In genomic region chr7:108380527-108380926, GRCh38 we compare ENCODE assay signal across 25 cellular contexts.
"Had no signal": no experiment of that assay in that cellular context is flagged by ENCODE, and none has a peak within 500 bp of the region (broad histone marks: within the 10 kb centered on the region; RNA-seq: fewer than 3 reads in every experiment).

No MANE protein-coding gene starts in this region.

- H3K36me3 ChIP-seq: adrenal gland, ascending aorta, esophagus muscularis mucosa, gastrocnemius medialis, neural progenitor cell, tibial nerve had no signal

- H3K27me3 ChIP-seq: adrenal gland, ascending aorta, esophagus muscularis mucosa, gastrocnemius medialis, neural progenitor cell, tibial nerve had no signal

- DNase-seq: activated CD4-positive, alpha-beta memory T cell treated with anti-CD3 and anti-CD28 coated beads, Interleukin-2, amount 10 ng/mL, durations not matched to agents 7 days and 5 days; activated CD4-positive, alpha-beta T cell treated with anti-CD3 and anti-CD28 coated beads, Interleukin-2, amount 10 ng/mL, durations not matched to agents 7 days and 5 days; activated CD4-positive, CD25-positive, alpha-beta regulatory T cell treated with anti-CD3 and anti-CD28 coated beads, Interleukin-2, amount 50 U/mL, for 72 hours; activated naive CD4-positive, alpha-beta T cell; activated T-cell treated with anti-CD3 and anti-CD28 coated beads, Interleukin-2, amount 50 U/mL, for 48 hours; adrenal gland; caudate nucleus; cortex of kidney; gastrocnemius medialis; hippocampal formation; immature natural killer cell; kidney; natural killer cell; occipital lobe; right cardiac atrium; stimulated activated CD4-positive, alpha-beta T cell treated with anti-CD3 and anti-CD28 coated beads, Interleukin-15, amount 100 ng/mL, for 24 hours; stimulated activated CD4-positive, alpha-beta T cell treated with anti-CD3 and anti-CD28 coated beads, Interleukin-2, amount 100 ng/mL, for 24 hours; stimulated activated naive CD4-positive, alpha-beta T cell treated with Interleukin-2 at 50 U/mL for 16 hours; T-helper 1 cell had no signal

- H3K27ac ChIP-seq: ascending aorta, esophagus muscularis mucosa, gastrocnemius medialis, neural progenitor cell, parathyroid adenoma, tibial nerve had no signal

- H3K4me3 ChIP-seq: adrenal gland, ascending aorta, esophagus muscularis mucosa, gastrocnemius medialis, neural progenitor cell, tibial nerve had no signal

- H3K9me3 ChIP-seq: adrenal gland, ascending aorta, esophagus muscularis mucosa, gastrocnemius medialis, tibial nerve had no signal

- H3K4me1 ChIP-seq: ascending aorta, esophagus muscularis mucosa, gastrocnemius medialis, parathyroid adenoma, tibial nerve had no signal

- ATAC-seq: activated naive CD4-positive, alpha-beta T cell treated with anti-CD3 and anti-CD28 coated beads, Interleukin-2, amount 50 U/mL, for 72 hours; gastrocnemius medialis; natural killer cell; right cardiac atrium had no signal
